Comparison of ENCODE assay signal across 8 cellular contexts in the genomic region with DNA sequence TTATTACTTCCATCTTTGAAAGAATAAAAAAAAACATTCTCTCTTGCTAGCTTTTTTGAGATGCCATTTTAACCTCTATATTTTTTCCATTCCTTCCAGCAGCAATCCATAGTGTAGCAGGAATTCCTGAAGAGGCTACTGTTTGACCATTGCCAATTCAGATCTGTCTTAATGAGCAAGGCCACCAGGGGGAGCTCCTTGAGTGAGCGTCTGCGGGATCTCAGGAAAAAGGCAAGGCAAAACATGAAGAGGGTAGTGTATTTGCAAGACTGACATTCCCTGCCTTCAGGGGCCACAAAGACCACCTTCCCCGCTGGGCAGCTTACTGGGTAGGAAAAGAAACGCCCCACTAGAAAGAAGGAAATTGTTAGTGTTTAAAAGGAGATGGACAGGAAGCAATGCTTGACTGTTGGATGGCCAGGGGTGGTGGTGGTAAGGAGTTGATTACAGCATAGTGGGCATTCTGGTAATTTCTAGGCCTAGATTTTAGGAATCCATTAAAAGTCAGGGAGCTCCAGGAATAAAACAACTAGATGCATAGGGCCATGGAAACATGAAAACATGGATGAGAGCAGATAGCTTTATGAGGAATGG.
DNase-seq lines count a peak whose midpoint lies in the region; ATAC-seq and TF ChIP-seq lines count a peak whose summit lies in the region.

No MANE protein-coding gene starts in this region.

- H3K9me3 Mint-ChIP-seq in MCF 10A (ENCODE audit: unreplicated experiment), result no peaks in the 10 kb centered on the region

- CTCF ChIA-PET in MCF 10A (lab: Yijun Ruan, JAX), result interaction anchor here (0.5 to 4.0 kb wide), 37 partner anchors 10 to 1796 kb away, joined by 3 to 20 read pairs (median 4); no protein-coding TSS in a partner anchor

- TF ChIP-seq CTCF in RWPE2 (IDR thresholded peaks at IDR 0.05; ENCODE audit: poor library complexity, severe bottlenecking) (peak; percentile 98), MCF 10A (IDR thresholded peaks at IDR 0.05; ENCODE audit: unreplicated experiment) (peak; percentile 67), kidney epithelial cell (IDR thresholded peaks at IDR 0.05; ENCODE audit: insufficient read depth, low read length, poor library complexity, severe bottlenecking) (peak; percentile 84)

- no peaks in the 10 kb centered on the region for H3K27me3 ChIP-seq in RWPE2 (ENCODE audit: insufficient read depth, poor library complexity, severe bottlenecking)
- H3K27me3 ChIP-seq in kidney epithelial cell (ENCODE audit: control insufficient read depth, insufficient read depth, low read length), result no peaks in the 10 kb centered on the region

- peaks cover 62% of the 10 kb centered on the region for H3K27me3 Mint-ChIP-seq in MCF 10A (ENCODE audit: insufficient read depth, unreplicated experiment)

- no peaks in the 10 kb centered on the region for H3K36me3 Mint-ChIP-seq in MCF 10A (ENCODE audit: insufficient read depth, unreplicated experiment)

- DNase-seq in COLO829 (ENCODE audit: low spot score), result peak; percentile 45
- DNase-seq in RWPE2 (ENCODE audit: low spot score), result no peak
- DNase-seq in MCF 10A (ENCODE audit: unreplicated experiment), result peak; percentile 65
- no peak for DNase-seq in kidney epithelial cell (ENCODE audit: low read depth)
- DNase-seq in stimulated activated CD4-positive, alpha-beta T cell treated with anti-CD3 and anti-CD28 coated beads, TNF-alpha, amount 100 ng/mL, for 24 hours (ENCODE audit: low read depth in 3 of 3), result peak in 2 of 3 experiments; percentile 9 to 24
- no peak for DNase-seq in central memory CD4-positive, alpha-beta T cell

- ATAC-seq in GM18858 (IDR thresholded peaks at IDR 0.05; ENCODE audit: unreplicated experiment), result peak; percentile 59
- peak; percentile 59 for ATAC-seq in HG03439 (IDR thresholded peaks at IDR 0.05; ENCODE audit: unreplicated experiment)
- peak; percentile 52; the same call in 1 of the 3 replicates for ATAC-seq in RWPE2 (ENCODE audit: low read depth)

- H3K27ac Mint-ChIP-seq in MCF 10A (ENCODE audit: low read depth, unreplicated experiment), result no peak overlapping the region

- POLR2A ChIA-PET in MCF 10A (lab: Yijun Ruan, JAX), result interaction anchor here (0.7 kb wide), 1 partner anchor 1019 kb away, joined by 4 read pairs; no protein-coding TSS in a partner anchor

- intact Hi-C loops in MCF 10A (cut with micrococcal nuclease), result loop anchor here (1.0 kb wide), 2 partner anchors 209 to 328 kb away; no protein-coding TSS in a partner anchor

- no peak overlapping the region for H3K27ac ChIP-seq in RWPE2 (ENCODE audit: poor library complexity, severe bottlenecking)

- no TSS peak for BruUV-seq in MCF 10A (replicated peaks; lab: Mats Ljungman, UMichigan)

- no peak overlapping the region for H3K4me3 ChIP-seq in RWPE2 (ENCODE audit: severe bottlenecking)
- H3K4me3 ChIP-seq in kidney epithelial cell (ENCODE audit: low read depth, low read length), result no peak overlapping the region

- H3K4me1 ChIP-seq in RWPE2 (ENCODE audit: insufficient read depth, poor library complexity, severe bottlenecking), result no peaks in the 10 kb centered on the region

- no peak overlapping the region for H3K4me3 Mint-ChIP-seq in MCF 10A (ENCODE audit: unreplicated experiment)

- H3K9me3 ChIP-seq in RWPE2 (ENCODE audit: severe bottlenecking), result no peaks in the 10 kb centered on the region

- H3K36me3 ChIP-seq in RWPE2 (ENCODE audit: low read depth) (no peaks in the 10 kb centered on the region), kidney epithelial cell (ENCODE audit: control insufficient read depth, insufficient read depth, low read length) (no peaks in the 10 kb centered on the region)

- peaks cover 4% of the 10 kb centered on the region for H3K4me1 Mint-ChIP-seq in MCF 10A (ENCODE audit: insufficient read depth, unreplicated experiment)

Comparison
In these comparisons a context has a peak if more than half of its experiments do, and no peak if none do; other contexts are left out.
1. DNase-seq: peak in COLO829 (single experiment), MCF 10A (single experiment) and stimulated activated CD4-positive, alpha-beta T cell treated with anti-CD3 and anti-CD28 coated beads, TNF-alpha, amount 100 ng/mL, for 24 hours (2 of 3); none in RWPE2 (single experiment), kidney epithelial cell (single experiment) and central memory CD4-positive, alpha-beta T cell (single experiment).
2. Peak in every context shown above with its lines, with median percentiles within 50 percentile points of each other: ATAC-seq and CTCF ChIP-seq.